In the genomic region with DNA sequence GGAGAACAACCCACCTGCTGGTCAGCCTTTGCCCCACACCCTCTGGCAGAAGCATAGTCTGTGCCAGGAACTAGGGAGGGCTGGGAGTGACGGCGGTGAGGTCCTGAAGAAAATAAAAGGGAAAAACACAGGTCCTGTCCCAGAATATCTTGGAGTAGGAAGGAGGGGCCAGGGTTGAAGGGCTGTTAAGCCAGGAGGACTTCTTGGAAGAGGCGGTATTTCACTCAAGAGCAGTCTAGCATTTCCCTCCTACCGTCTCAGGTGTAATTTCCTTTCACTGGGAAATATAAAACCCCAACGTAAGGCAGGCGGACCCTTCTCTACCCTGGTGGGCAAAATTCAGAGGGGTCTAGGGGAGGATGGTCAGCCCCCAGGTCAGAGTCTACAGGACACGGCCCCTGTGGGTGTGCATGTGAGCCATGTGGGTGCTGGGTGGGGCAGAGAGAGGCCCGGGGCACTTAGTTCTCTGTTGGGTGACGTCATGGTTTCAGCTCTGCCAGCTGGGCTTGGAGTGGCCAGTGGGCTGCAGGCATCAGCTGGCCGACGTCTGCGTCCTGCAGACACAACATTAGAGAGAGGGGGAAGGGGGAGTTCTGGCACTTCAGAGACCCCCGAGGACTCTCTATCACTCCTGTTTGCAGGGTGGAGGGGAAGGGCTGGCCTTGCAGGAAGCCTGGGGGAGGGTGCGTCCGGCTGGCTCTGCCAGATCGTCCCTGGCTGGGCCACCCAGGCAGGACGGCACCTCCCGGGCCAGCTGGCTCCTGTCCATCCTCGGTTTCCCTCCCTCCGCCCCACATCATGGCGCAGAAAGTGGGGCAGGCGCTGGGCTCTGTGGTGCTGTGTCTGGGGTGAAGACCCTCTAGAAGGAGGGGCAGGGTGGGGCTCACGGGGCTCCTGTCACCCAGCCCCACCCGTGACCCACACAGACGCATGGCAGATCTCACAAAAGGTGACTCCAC, we compare ENCODE assay signal across 15 cellular contexts.
"Had no signal": no experiment of that assay in that cellular context is flagged by ENCODE, and none has a peak within 500 bp of the region (broad histone marks: within the 10 kb centered on the region; RNA-seq: fewer than 3 reads in every experiment).

No MANE protein-coding gene starts in this region.

- H3K27ac Mint-ChIP-seq: activated naive CD8-positive, alpha-beta T cell treated with anti-CD3 and anti-CD28 coated beads for 36 hours; dendritic cell treated with granulocyte-macrophage colony-stimulating factor and Interleukin-4, amounts not matched to agents 40 ng/mL and 50 ng/mL, for 4 days; T-helper 2 cell treated with Interferon-gamma antibody and Interleukin-4, amounts not matched to agents 5 μg/mL and 100 μg/mL, for 36 hours had no signal

- H3K36me3 ChIP-seq: brain microvascular endothelial cell, tibial nerve had no signal

- H3K27me3 ChIP-seq: brain microvascular endothelial cell, foreskin keratinocyte had no signal

- H3K4me3 ChIP-seq: lung had no signal

- H3K27ac ChIP-seq: brain microvascular endothelial cell, foreskin keratinocyte had no signal

- DNase-seq: activated CD4-positive, alpha-beta T cell treated with anti-CD3 and anti-CD28 coated beads, Interleukin-2, amount 50 U/mL, for 1 hour; activated CD4-positive, CD25-positive, alpha-beta regulatory T cell; activated CD8-positive, alpha-beta memory T cell treated with anti-CD3 and anti-CD28 coated beads for 24 hours; activated gamma-delta T cell treated with Interleukin-2 at 50 U/mL for 16 hours; activated naive CD8-positive, alpha-beta T cell treated with anti-CD3 and anti-CD28 coated beads for 36 hours; brain microvascular endothelial cell; effector memory CD4-positive, alpha-beta T cell; foreskin keratinocyte; kidney glomerular epithelial cell; midbrain; stimulated activated CD4-positive, alpha-beta T cell treated with anti-CD3 and anti-CD28 coated beads, Interleukin-1b, Interleukin-23, amount 100 ng/mL, for 48 hours had no signal

- H3K4me1 Mint-ChIP-seq: activated naive CD8-positive, alpha-beta T cell treated with anti-CD3 and anti-CD28 coated beads for 36 hours had no signal

- H3K4me1 ChIP-seq: foreskin keratinocyte had no signal

- ATAC-seq: foreskin keratinocyte had no signal

- H3K27me3 Mint-ChIP-seq: activated naive CD8-positive, alpha-beta T cell treated with anti-CD3 and anti-CD28 coated beads for 36 hours; dendritic cell treated with granulocyte-macrophage colony-stimulating factor and Interleukin-4, amounts not matched to agents 40 ng/mL and 50 ng/mL, for 4 days had no signal

- H3K4me3 Mint-ChIP-seq: activated naive CD8-positive, alpha-beta T cell treated with anti-CD3 and anti-CD28 coated beads for 36 hours; dendritic cell treated with granulocyte-macrophage colony-stimulating factor and Interleukin-4, amounts not matched to agents 40 ng/mL and 50 ng/mL, for 4 days; T-helper 2 cell treated with Interferon-gamma antibody and Interleukin-4, amounts not matched to agents 5 μg/mL and 100 μg/mL, for 36 hours had no signal
